ENCODE assay signal across 1 cellular context in the genomic region with DNA sequence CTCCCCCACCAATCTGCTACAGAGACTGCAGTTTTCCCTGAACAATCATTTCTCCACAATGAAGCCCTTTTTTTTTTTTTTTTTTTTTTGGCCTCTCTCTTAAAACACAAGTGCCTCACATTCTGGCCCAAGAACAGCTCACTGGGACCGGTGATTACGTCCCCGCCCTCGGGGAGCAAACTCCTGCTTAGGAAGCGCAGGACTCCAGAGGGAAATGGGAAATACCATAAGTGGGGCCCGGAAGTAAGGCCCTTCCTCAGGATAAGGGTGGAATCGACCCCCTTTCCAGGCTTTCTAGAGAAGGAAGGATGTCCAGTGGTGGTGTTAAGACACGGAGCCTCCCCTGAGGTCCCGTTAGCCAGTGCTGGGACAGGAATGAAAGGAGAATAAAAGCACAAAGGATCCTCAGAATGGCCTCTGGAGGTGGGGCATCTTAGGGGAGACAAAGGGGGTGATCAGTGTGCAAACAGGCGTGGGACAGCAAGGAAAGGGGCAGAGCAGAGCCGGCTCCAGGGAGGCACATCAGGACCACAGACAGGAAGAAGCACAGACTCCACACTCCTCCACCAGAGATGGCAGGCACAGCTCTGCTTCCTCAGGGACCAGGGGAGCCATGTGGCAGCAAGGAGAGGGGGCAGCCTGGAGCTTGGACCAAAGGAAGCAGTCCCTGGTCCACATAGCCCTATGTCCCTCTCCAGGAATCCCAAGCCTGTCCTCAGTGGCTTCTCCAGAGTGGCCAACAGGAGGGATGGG.
TF ChIP-seq lines count a peak whose summit lies in the region.

No MANE protein-coding gene starts in this region.

TF ChIP-seq in H1, 55 proteins besides CTCF, POLR2A, EP300 and RAD21:
- TF ChIP-seq PHF8 (conservative IDR thresholded peaks at IDR 0.05; ENCODE audit: low read depth, low read length) (no peak), SRF (IDR thresholded peaks at IDR 0.05; ENCODE audit: low read depth, low read length) (no peak), SP2 (IDR thresholded peaks at IDR 0.05; ENCODE audit: low read length) (no peak), TCF12 (IDR thresholded peaks at IDR 0.05; ENCODE audit: low read depth, low read length) (no peak), SIX5 (IDR thresholded peaks at IDR 0.05; ENCODE audit: low read depth, low read length) (no peak), POU5F1 (IDR thresholded peaks at IDR 0.05; ENCODE audit: low read depth, low read length) (no peak), KDM1A (IDR thresholded peaks at IDR 0.05; ENCODE audit: borderline replicate concordance, low read length) (no peak), HDAC2 (IDR thresholded peaks at IDR 0.05; ENCODE audit: borderline replicate concordance in 1 of 2, low read depth in 2 of 2, low read length in 2 of 2) (no peak), EZH2 (IDR thresholded peaks at IDR 0.05; ENCODE audit: low read depth, low read length, severe bottlenecking) (no peak)
- TF ChIP-seq, protein P1, sequence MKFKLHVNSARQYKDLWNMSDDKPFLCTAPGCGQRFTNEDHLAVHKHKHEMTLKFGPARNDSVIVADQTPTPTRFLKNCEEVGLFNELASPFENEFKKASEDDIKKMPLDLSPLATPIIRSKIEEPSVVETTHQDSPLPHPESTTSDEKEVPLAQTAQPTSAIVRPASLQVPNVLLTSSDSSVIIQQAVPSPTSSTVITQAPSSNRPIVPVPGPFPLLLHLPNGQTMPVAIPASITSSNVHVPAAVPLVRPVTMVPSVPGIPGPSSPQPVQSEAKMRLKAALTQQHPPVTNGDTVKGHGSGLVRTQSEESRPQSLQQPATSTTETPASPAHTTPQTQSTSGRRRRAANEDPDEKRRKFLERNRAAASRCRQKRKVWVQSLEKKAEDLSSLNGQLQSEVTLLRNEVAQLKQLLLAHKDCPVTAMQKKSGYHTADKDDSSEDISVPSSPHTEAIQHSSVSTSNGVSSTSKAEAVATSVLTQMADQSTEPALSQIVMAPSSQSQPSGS (IDR thresholded peaks at IDR 0.05; ENCODE audit: low read length): no peak
- TF ChIP-seq, protein P2, sequence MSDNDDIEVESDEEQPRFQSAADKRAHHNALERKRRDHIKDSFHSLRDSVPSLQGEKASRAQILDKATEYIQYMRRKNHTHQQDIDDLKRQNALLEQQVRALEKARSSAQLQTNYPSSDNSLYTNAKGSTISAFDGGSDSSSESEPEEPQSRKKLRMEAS (IDR thresholded peaks at IDR 0.05): no peak
